ENCODE assay signal across 14 cellular contexts in the genomic region with DNA sequence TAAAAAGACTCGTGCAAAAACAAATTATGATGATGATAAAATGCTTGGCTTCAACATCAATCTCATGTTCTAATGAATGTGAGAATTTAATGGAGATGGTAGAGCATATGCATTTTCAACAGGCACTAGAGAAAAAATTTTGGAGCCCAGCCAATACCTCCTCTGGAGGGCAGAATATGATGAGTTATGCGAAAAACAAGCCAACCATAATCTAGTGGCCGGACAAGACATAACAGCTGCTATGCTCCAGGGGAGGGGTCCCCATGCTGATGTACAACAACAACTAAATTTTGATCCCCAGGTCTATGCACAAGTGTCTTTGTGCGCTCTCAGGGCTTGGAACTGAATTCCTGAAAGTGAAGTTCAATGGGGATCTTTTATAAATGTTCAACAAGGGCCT.
"Had no signal": no experiment of that assay in that cellular context is flagged by ENCODE, and none has a peak within 500 bp of the region (broad histone marks: within the 10 kb centered on the region; RNA-seq: fewer than 3 reads in every experiment).

No MANE protein-coding gene starts in this region.

- H3K4me3 ChIP-seq: dorsolateral prefrontal cortex, esophagus muscularis mucosa, lower lobe of right lung, neural progenitor cell, ovary, thoracic aorta had no signal

- H3K36me3 Mint-ChIP-seq: mesothelial cell of epicardium, neural progenitor cell had no signal

- H3K4me1 ChIP-seq: lower lobe of right lung, neural progenitor cell had no signal

- H3K9me3 ChIP-seq: esophagus muscularis mucosa, lower lobe of right lung, ovary, thoracic aorta had no signal

- H3K27ac ChIP-seq: dorsolateral prefrontal cortex, esophagus muscularis mucosa, lower lobe of right lung, neural progenitor cell, ovary, thoracic aorta had no signal

- DNase-seq: activated CD4-positive, alpha-beta T cell treated with anti-CD3 and anti-CD28 coated beads, Interleukin-2, amount 10 ng/mL, durations not matched to agents 24 days and 14 days; activated naive CD4-positive, alpha-beta T cell treated with Interleukin-2 at 50 U/mL for 16 hours; dorsolateral prefrontal cortex; foreskin fibroblast; left cardiac atrium; lower lobe of right lung; ovary; stimulated activated CD4-positive, alpha-beta T cell treated with anti-CD3 and anti-CD28 coated beads, Interleukin-15, amount 100 ng/mL, for 24 hours; stimulated activated CD4-positive, alpha-beta T cell treated with anti-CD3 and anti-CD28 coated beads, Interleukin-4, amount 100 ng/mL, for 4 hours; stimulated activated naive CD8-positive, alpha-beta T cell treated with anti-CD3 and anti-CD28 coated beads, Interleukin-15, amount 100 ng/mL, for 72 hours had no signal

- ATAC-seq: left cardiac atrium; lower lobe of right lung; stimulated activated naive CD8-positive, alpha-beta T cell treated with anti-CD3 and anti-CD28 coated beads, Interleukin-15, amount 100 ng/mL, for 72 hours had no signal

- H3K36me3 ChIP-seq: esophagus muscularis mucosa, lower lobe of right lung, neural progenitor cell, ovary, thoracic aorta had no signal

- H3K27me3 ChIP-seq: esophagus muscularis mucosa, neural progenitor cell, ovary had no signal

- H3K27ac Mint-ChIP-seq: activated CD4-positive, alpha-beta T cell treated with anti-CD3 and anti-CD28 coated beads, Interleukin-2, amount 10 ng/mL, durations not matched to agents 24 days and 14 days; mesothelial cell of epicardium; neural progenitor cell; stimulated activated naive CD8-positive, alpha-beta T cell treated with anti-CD3 and anti-CD28 coated beads, Interleukin-15, amount 100 ng/mL, for 72 hours had no signal

- H3K9me3 Mint-ChIP-seq: mesothelial cell of epicardium, neural progenitor cell had no signal
